Comparison of ENCODE assay signal across 8 cellular contexts in genomic region chr12:108691995-108692808, GRCh38. TPM values are rescaled to one million over a fixed set of nuclear protein-coding genes. Genes with fewer than 3 reads are reported as not detected.
DNase-seq lines count a peak whose midpoint lies in the region; ATAC-seq and TF ChIP-seq lines count a peak whose summit lies in the region.

No MANE protein-coding gene starts in this region.

- DNase-seq in NCI-H1092 treated with DMSO at 0.1 percent for 48 hours (lab: John Stamatoyannopoulos, UW) (peak; percentile 96), UCSD-AML1 (lab: John Stamatoyannopoulos, UW; ENCODE audit: unreplicated experiment) (peak; percentile 48), fibroblast of gingiva (ENCODE audit: low read depth) (peak; percentile 21), neuronal stem cell (ENCODE audit: low spot score) (no peak), GM10266 (ENCODE audit: extremely low spot score) (no peak)

- no peak for TF ChIP-seq CTCF in GM10266 (IDR thresholded peaks at IDR 0.05; ENCODE audit: control insufficient read depth, insufficient read depth, low read depth, missing control alignments)

- H3K36me3 ChIP-seq in BLaER1 treated with 17β-estradiol and CSF1 and Interleukin-3, amounts not matched to agents 10 nM and 100 nM = peaks cover 15 to 55% (median 22%) of the 10 kb centered on the region in 11 experiments; a peak in 21 of 22 replicates
- peaks cover 4 to 48% of the 10 kb centered on the region in 2 donors for H3K36me3 ChIP-seq in neuronal stem cell (replicated peaks in 1 of 2; ENCODE audit: control insufficient read depth in 2 of 2, insufficient read depth in 2 of 2, low read length in 2 of 2)

- peak overlapping the region; percentile 53 to 88 (median 83); a peak in 20 of 22 replicates for H3K27ac ChIP-seq in BLaER1 treated with 17β-estradiol and CSF1 and Interleukin-3, amounts not matched to agents 10 nM and 100 nM
- peak overlapping the region; percentile 52 for H3K27ac ChIP-seq in neuronal stem cell (replicated peaks; ENCODE audit: low read length)

- no CpG with 5 or more reads among the region's 9 CpGs for WGBS in neuronal stem cell (ENCODE audit: extremely low coverage in 2 of 2, insufficient read length in 2 of 2, insufficient replicate concordance in 1 of 2), 2 donors

- peak overlapping the region; percentile 17 for H2AFZ ChIP-seq in neuronal stem cell (ENCODE audit: low read length)

- peak overlapping the region; percentile 30 for H2AK5ac ChIP-seq in neuronal stem cell (ENCODE audit: low read depth, low read length)

- H3K9me3 ChIP-seq in BLaER1 treated with 17β-estradiol and CSF1 and Interleukin-3, amounts not matched to agents 10 nM and 100 nM (replicated peaks in 1 of 11) = no peaks in the 10 kb centered on the region
- peaks cover 0 to 7% of the 10 kb centered on the region in 2 donors for H3K9me3 ChIP-seq in neuronal stem cell (replicated peaks in 1 of 2; ENCODE audit: control insufficient read depth in 2 of 2, insufficient read depth in 1 of 2, low read depth in 1 of 2, low read length in 2 of 2)

- peak overlapping the region in 6 of 10 experiments; percentile 18 to 54 (median 33); a peak in 10 of 20 replicates for H3K4me3 ChIP-seq in BLaER1 treated with 17β-estradiol and CSF1 and Interleukin-3, amounts not matched to agents 10 nM and 100 nM
- peak overlapping the region in 1 of 2 donors; percentile 14 for H3K4me3 ChIP-seq in neuronal stem cell (ENCODE audit: low read length in 2 of 2)

- H3K27me3 ChIP-seq in BLaER1 treated with 17β-estradiol and CSF1 and Interleukin-3, amounts not matched to agents 10 nM and 100 nM = no peaks in the 10 kb centered on the region
- H3K27me3 ChIP-seq in neuronal stem cell (ENCODE audit: control insufficient read depth in 3 of 3, insufficient read depth in 3 of 3, low read depth in 1 of 3, low read length in 3 of 3) = no peaks in the 10 kb centered on the region

- no peak overlapping the region for H3K23ac ChIP-seq in neuronal stem cell (ENCODE audit: low read depth, low read length, poor library complexity)

- H3K79me1 ChIP-seq in neuronal stem cell (ENCODE audit: low read depth, low read length) = peaks cover 4% of the 10 kb centered on the region

- peak overlapping the region; percentile 52 to 79 (median 67); a peak in 19 of 22 replicates for H3K9ac ChIP-seq in BLaER1 treated with 17β-estradiol and CSF1 and Interleukin-3, amounts not matched to agents 10 nM and 100 nM
- H3K9ac ChIP-seq in neuronal stem cell (ENCODE audit: low read depth, low read length, poor library complexity) = no peak overlapping the region

- H2BK12ac ChIP-seq in neuronal stem cell (ENCODE audit: low read length) = no peak overlapping the region

- no peak overlapping the region for H2BK15ac ChIP-seq in neuronal stem cell (ENCODE audit: low read length)

- peaks cover 0 to 68% (median 29%) of the 10 kb centered on the region in 11 experiments; a peak in 13 of 22 replicates for H4K20me1 ChIP-seq in BLaER1 treated with 17β-estradiol and CSF1 and Interleukin-3, amounts not matched to agents 10 nM and 100 nM

- H3K14ac ChIP-seq in neuronal stem cell (ENCODE audit: low read length) = peak overlapping the region; percentile 60

- H4K91ac ChIP-seq in neuronal stem cell (ENCODE audit: low read depth, low read length, poor library complexity) = no peak overlapping the region

- H2BK120ac ChIP-seq in neuronal stem cell (ENCODE audit: low read depth, low read length) = no peak overlapping the region

- H3K4ac ChIP-seq in neuronal stem cell (ENCODE audit: low read length) = no peak overlapping the region

- H2BK5ac ChIP-seq in neuronal stem cell (ENCODE audit: low read length) = no peak overlapping the region

- peaks cover 59 to 93% (median 66%) of the 10 kb centered on the region in 10 experiments for H3K4me1 ChIP-seq in BLaER1 treated with 17β-estradiol and CSF1 and Interleukin-3, amounts not matched to agents 10 nM and 100 nM
- peaks cover 19 to 37% of the 10 kb centered on the region in 2 donors for H3K4me1 ChIP-seq in neuronal stem cell (ENCODE audit: control insufficient read depth in 2 of 2, insufficient read depth in 1 of 2, low read depth in 1 of 2, low read length in 2 of 2)

- H3K18ac ChIP-seq in neuronal stem cell (ENCODE audit: low read length) = peak overlapping the region; percentile 78

- ATAC-seq in GM21367 (IDR thresholded peaks at IDR 0.05; ENCODE audit: unreplicated experiment) (peak; percentile 3), GM18519 (IDR thresholded peaks at IDR 0.05; ENCODE audit: low FRiP score, unreplicated experiment) (no peak)

- peak overlapping the region; percentile 79 to 96 (median 87) for H3K4me2 ChIP-seq in BLaER1 treated with 17β-estradiol and CSF1 and Interleukin-3, amounts not matched to agents 10 nM and 100 nM
- H3K4me2 ChIP-seq in neuronal stem cell (ENCODE audit: insufficient read depth, low read length, poor library complexity, severe bottlenecking) = no peak overlapping the region

- H4K8ac ChIP-seq in neuronal stem cell (ENCODE audit: low read depth, low read length) = no peak overlapping the region

RNA-seq across cellular contexts. Expression of gene CORO1C, which starts 39.1 kb away (rescaled TPM):
- 120 TPM for polyA plus RNA-seq in neuronal stem cell (2013, experiment 1 of 2)
- polyA plus RNA-seq in neuronal stem cell (2013, experiment 2 of 2) = 118 TPM

RNA-seq across cellular contexts. Expression of gene SELPLG, which starts 58.5 kb away (rescaled TPM):
- 0.11 TPM for polyA plus RNA-seq in neuronal stem cell (2013, experiment 1 of 2)
- polyA plus RNA-seq in neuronal stem cell (2013, experiment 2 of 2) = 0.15 TPM

Comparison
In these comparisons a context has a peak if more than half of its experiments do, and no peak if none do; other contexts are left out.
1. DNase-seq: peak in NCI-H1092 treated with DMSO at 0.1 percent for 48 hours (single experiment), UCSD-AML1 (single experiment) and fibroblast of gingiva (single experiment); none in neuronal stem cell (single experiment) and GM10266 (single experiment).